ENCODE assay signal across 8 cellular contexts in genomic region chr20:25695532-25696383, GRCh38. TPM values are rescaled to one million over a fixed set of nuclear protein-coding genes. Genes with fewer than 3 reads are reported as not detected.
DNase-seq lines count a peak whose midpoint lies in the region; ATAC-seq lines count a peak whose summit lies in the region.

No MANE protein-coding gene starts in this region.

- peak overlapping the region; percentile 78 for H3K27ac ChIP-seq in epithelial cell of prostate

- peaks cover 9 to 36% (median 16%) of the 10 kb centered on the region in 3 donors for H3K4me1 Mint-ChIP-seq in naive B cell

- peaks cover 3 to 10% of the 10 kb centered on the region in 2 donors for H3K36me3 Mint-ChIP-seq in naive B cell

- H3K27ac Mint-ChIP-seq in naive B cell, result peak overlapping the region; percentile 75 to 98 (median 85)

- DNase-seq in activated CD4-positive, alpha-beta T cell treated with anti-CD3 and anti-CD28 coated beads, Interleukin-2, amount 50 U/mL, for 48 hours, result peak; percentile 14 to 32
- DNase-seq in activated CD4-positive, alpha-beta T cell treated with anti-CD3 and anti-CD28 coated beads, Interleukin-2, amount 50 U/mL, for 1 hour, result no peak
- DNase-seq in RPMI7951 (ENCODE audit: low read depth) (peak; percentile 27), epithelial cell of prostate (ENCODE audit: low read depth, low spot score) (no peak), naive B cell (no peak), DMS79 treated with DMSO at 0.1 percent for 48 hours (lab: John Stamatoyannopoulos, UW) (no peak), D341Med (ENCODE audit: low spot score) (no peak), G401 (ENCODE audit: low spot score) (no peak)

- no peak for ATAC-seq in naive B cell (ENCODE audit: low read depth in 2 of 2)

- in situ Hi-C loops in G401 (cut with HindIII; ENCODE audit: low sequenced_read_pairs), result no loop called here

- H3K9me3 Mint-ChIP-seq in naive B cell, result peaks cover 0 to 13% (median 9%) of the 10 kb centered on the region in 7 donors

- H3K27me3 Mint-ChIP-seq in naive B cell, result no peaks in the 10 kb centered on the region

- H3K4me3 Mint-ChIP-seq in naive B cell, result peak overlapping the region; percentile 88 to 97 (median 96)

RNA-seq across cellular contexts. Expression of gene ZNF337, which starts 0.9 kb away (rescaled TPM):
- 10.7 and 12.3 TPM in 2 replicates for total RNA-seq in RPMI7951 (2014; rRNA removed; shearing (Covaris generic))
- 1 to 10 TPM in 5 of 6 donors, under 1 TPM in 1; 0.77 to 10.0 (median 7.8) TPM for polyA plus RNA-seq in naive B cell (ENCODE audit: low read depth in 6 of 6)
- total RNA-seq in G401 (2014; rRNA removed; shearing (Covaris generic)), result 19.1 and 19.7 TPM in 2 replicates

Comparison
In these comparisons a context has a peak if more than half of its experiments do, and no peak if none do; other contexts are left out.
1. DNase-seq: peak in activated CD4-positive, alpha-beta T cell treated with anti-CD3 and anti-CD28 coated beads, Interleukin-2, amount 50 U/mL, for 48 hours (2 of 2) and RPMI7951 (single experiment); none in activated CD4-positive, alpha-beta T cell treated with anti-CD3 and anti-CD28 coated beads, Interleukin-2, amount 50 U/mL, for 1 hour (single experiment), epithelial cell of prostate (single experiment), naive B cell (single experiment), DMS79 treated with DMSO at 0.1 percent for 48 hours (single experiment), D341Med (single experiment) and G401 (single experiment).